9 cellular contexts compared by ENCODE assay signal in the genomic region with DNA sequence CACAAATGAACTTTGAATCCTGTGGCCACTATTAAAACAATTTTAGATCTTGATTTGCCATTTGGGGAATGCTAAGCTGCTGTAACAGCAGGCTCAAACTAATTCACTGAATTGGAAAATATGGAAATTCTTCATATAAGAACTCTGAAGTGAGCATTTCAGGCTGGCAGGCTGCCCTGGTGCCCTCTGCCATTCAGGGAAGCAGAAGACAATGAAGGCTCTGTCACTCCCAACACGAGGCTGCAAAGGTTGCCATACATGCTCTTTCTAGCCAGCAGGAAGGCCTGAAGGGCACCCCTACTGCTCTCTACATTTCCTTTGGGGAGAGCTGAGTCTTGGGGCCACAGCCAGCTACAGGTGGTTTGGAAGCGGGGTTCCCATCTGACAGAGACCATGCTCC.
"Had no signal": no experiment of that assay in that cellular context is flagged by ENCODE, and none has a peak within 500 bp of the region (broad histone marks: within the 10 kb centered on the region; RNA-seq: fewer than 3 reads in every experiment).

No MANE protein-coding gene starts in this region.

- H3K4me3 ChIP-seq: K562 had no signal

- FAIRE-seq: HTR-8/SVneo had no signal

- DNase-seq: NCI-H1105, NCI-H146, NCI-H2029, NCI-H226 had no signal

- H3K27ac ChIP-seq: HL-60, KMS-11, RWPE1 had no signal
